ENCODE assay signal across 5 cellular contexts in the genomic region with DNA sequence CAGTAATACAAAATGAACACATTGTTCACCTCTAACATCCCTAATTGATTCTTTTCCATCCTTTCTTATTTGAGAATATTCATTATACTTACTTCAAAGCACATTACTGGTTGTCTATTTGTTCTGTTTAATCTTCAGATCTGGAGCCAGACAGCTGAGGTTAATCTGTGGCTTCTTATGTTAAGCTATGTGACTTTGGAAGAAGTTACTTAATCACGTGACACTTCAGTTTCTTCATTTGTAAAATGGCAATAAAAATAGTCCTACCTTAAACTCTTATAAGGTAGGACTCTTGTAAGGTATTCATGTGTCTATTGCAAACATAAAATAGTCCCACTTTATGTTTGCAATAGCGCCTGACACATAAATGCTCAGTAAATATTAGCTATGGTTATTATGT. TPM values are rescaled to one million over a fixed set of nuclear protein-coding genes. Genes with fewer than 3 reads are reported as not detected.
"Had no signal": no experiment of that assay in that cellular context is flagged by ENCODE, and none has a peak within 500 bp of the region (broad histone marks: within the 10 kb centered on the region; RNA-seq: fewer than 3 reads in every experiment).

No MANE protein-coding gene starts in this region.

RNA-seq across cellular contexts. Expression of gene SFTPA2, which starts 13.1 kb away (rescaled TPM):
- total RNA-seq: IMR-90, LHCN-M2, MCF 10A, NCI-H460, SJSA1 had no signal
- polyA plus RNA-seq: IMR-90 had no signal
